1 cellular context compared by ENCODE assay signal in the genomic region with DNA sequence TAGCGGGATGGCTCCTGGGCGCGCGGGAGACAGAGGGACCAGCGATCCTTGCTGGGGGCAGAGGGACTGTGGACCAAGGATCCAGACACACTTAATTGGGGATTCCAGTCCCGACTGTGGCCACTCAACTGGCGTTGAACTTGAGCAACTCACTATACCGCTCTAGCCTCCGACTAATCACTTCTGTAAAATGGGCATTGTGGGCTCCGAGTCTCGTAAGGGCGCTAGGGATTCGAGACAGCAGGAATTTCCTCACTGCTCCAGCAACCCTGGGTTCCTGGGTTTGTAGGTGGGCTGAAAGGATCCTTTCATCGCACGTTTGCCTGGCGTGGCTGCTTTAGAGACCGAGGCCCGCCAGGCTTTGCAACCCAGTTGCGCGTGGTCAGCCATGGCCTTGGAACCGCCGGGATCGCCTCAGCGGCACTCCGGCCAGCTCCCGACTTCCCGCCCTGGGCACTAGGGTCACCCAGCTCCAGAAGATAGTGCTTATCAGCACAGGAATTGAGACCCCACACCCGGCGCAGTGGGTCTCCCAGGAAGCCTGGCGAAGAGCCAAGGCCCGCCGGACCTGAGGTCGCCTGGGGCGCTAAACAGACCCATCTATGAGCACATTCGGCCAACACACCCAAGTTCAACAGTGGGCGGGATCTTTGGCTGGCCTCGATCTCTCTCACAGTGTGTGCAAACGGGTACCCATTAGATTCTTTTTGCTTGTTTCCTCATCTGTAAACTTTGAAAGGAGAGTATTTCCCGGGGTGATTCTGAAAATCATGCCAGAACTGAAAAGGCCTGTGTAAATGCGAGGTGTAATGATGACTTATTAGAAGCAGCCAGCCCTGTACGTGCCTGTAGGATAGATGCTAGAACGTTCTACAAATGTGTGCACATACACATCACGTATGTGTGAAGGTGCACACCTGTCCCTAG.
TF ChIP-seq lines count a peak whose summit lies in the region.

No MANE protein-coding gene starts in this region.

TF ChIP-seq in HepG2, 621 proteins besides CTCF, POLR2A, EP300 and RAD21:
- 0 out of 2 replicates have a peak, but pooled peaks have one; percentile 6 for TF ChIP-seq NFYC (CRISPR knock-in tag; IDR thresholded peaks at IDR 0.05)
- peak; percentile 31; the same call in 1 of the 2 replicates for TF ChIP-seq MAX (IDR thresholded peaks at IDR 0.05)
- TF ChIP-seq RELA (CRISPR knock-in tag; IDR thresholded peaks at IDR 0.05), result no peak
- 0 out of 2 replicates have a peak, but pooled peaks have one; percentile 12 for TF ChIP-seq ZMYM3 (CRISPR knock-in tag; IDR thresholded peaks at IDR 0.05)
- no peak for TF ChIP-seq KMT2B (CRISPR knock-in tag; IDR thresholded peaks at IDR 0.05)
- TF ChIP-seq, protein P1, sequence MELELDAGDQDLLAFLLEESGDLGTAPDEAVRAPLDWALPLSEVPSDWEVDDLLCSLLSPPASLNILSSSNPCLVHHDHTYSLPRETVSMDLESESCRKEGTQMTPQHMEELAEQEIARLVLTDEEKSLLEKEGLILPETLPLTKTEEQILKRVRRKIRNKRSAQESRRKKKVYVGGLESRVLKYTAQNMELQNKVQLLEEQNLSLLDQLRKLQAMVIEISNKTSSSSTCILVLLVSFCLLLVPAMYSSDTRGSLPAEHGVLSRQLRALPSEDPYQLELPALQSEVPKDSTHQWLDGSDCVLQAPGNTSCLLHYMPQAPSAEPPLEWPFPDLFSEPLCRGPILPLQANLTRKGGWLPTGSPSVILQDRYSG (CRISPR knock-in tag; IDR thresholded peaks at IDR 0.05), result no peak
- TF ChIP-seq REL (CRISPR knock-in tag; conservative IDR thresholded peaks at IDR 0.05), result no peak
- TF ChIP-seq ZSCAN22 (CRISPR knock-in tag; IDR thresholded peaks at IDR 0.05), result no peak
- no peak for TF ChIP-seq ZNF574 (CRISPR knock-in tag; IDR thresholded peaks at IDR 0.05)
- TF ChIP-seq ZBTB21 (CRISPR knock-in tag; IDR thresholded peaks at IDR 0.05), result no peak
- TF ChIP-seq JUND (CRISPR knock-in tag; IDR thresholded peaks at IDR 0.05), result no peak
- no peak for TF ChIP-seq MYNN (CRISPR knock-in tag; IDR thresholded peaks at IDR 0.05; ENCODE audit: low read depth)
- 0 out of 2 replicates have a peak, but pooled peaks have one; percentile 29 for TF ChIP-seq ZBTB33 (CRISPR knock-in tag; IDR thresholded peaks at IDR 0.05)
- TF ChIP-seq ZNF619 (CRISPR knock-in tag; IDR thresholded peaks at IDR 0.05), result no peak
- TF ChIP-seq HIVEP1 (CRISPR knock-in tag; IDR thresholded peaks at IDR 0.05), result 0 out of 2 replicates have a peak, but pooled peaks have one; percentile 47
- no peak for TF ChIP-seq NFATC3 (CRISPR knock-in tag; IDR thresholded peaks at IDR 0.05)
- no peak for TF ChIP-seq CREM (IDR thresholded peaks at IDR 0.05)
- TF ChIP-seq CREM (CRISPR knock-in tag; IDR thresholded peaks at IDR 0.05), result no peak
- TF ChIP-seq CAMTA2 (CRISPR knock-in tag; IDR thresholded peaks at IDR 0.05; ENCODE audit: borderline replicate concordance), result 0 out of 2 replicates have a peak, but pooled peaks have one; percentile 55
- no peak for TF ChIP-seq DNMT1 (CRISPR knock-in tag; IDR thresholded peaks at IDR 0.05)
- no peak for TF ChIP-seq RNF2 (conservative IDR thresholded peaks at IDR 0.05; ENCODE audit: low read depth)
- no peak for TF ChIP-seq ZMAT5 (CRISPR knock-in tag; IDR thresholded peaks at IDR 0.05; ENCODE audit: borderline replicate concordance, low read depth)
- no peak for TF ChIP-seq ZNF850 (CRISPR knock-in tag; conservative IDR thresholded peaks at IDR 0.05)
- peak; percentile 18; the same call in 1 of the 2 replicates for TF ChIP-seq ZNF768 (CRISPR knock-in tag; IDR thresholded peaks at IDR 0.05)
- TF ChIP-seq EZH2 (conservative IDR thresholded peaks at IDR 0.05; ENCODE audit: low read depth, low read length), result peak; percentile 93; the same call in 1 of the 2 replicates
- no peak for TF ChIP-seq TCF12 (IDR thresholded peaks at IDR 0.05)
- TF ChIP-seq TCF12 (CRISPR knock-in tag; IDR thresholded peaks at IDR 0.05), result no peak
- no peak for TF ChIP-seq SNRNP70 (IDR thresholded peaks at IDR 0.05; ENCODE audit: low read depth, low read length)
- TF ChIP-seq ZSCAN21 (CRISPR knock-in tag; IDR thresholded peaks at IDR 0.05; ENCODE audit: borderline replicate concordance), result no peak
- TF ChIP-seq TFDP2 (CRISPR knock-in tag; IDR thresholded peaks at IDR 0.05), result 0 out of 2 replicates have a peak, but pooled peaks have one; percentile 19
- TF ChIP-seq ZNF629 (CRISPR knock-in tag; conservative IDR thresholded peaks at IDR 0.05), result 0 out of 2 replicates have a peak, but pooled peaks have one; percentile 29
- no peak for TF ChIP-seq SUZ12 (IDR thresholded peaks at IDR 0.05; ENCODE audit: low read depth, low read length)
- TF ChIP-seq ZNF670 (CRISPR knock-in tag; IDR thresholded peaks at IDR 0.05; ENCODE audit: borderline replicate concordance), result no peak
- TF ChIP-seq PAX8 (CRISPR knock-in tag; IDR thresholded peaks at IDR 0.05; ENCODE audit: borderline replicate concordance), result no peak
- TF ChIP-seq ATRX (CRISPR knock-in tag; IDR thresholded peaks at IDR 0.05; ENCODE audit: borderline replicate concordance), result no peak
- TF ChIP-seq, protein P2, sequence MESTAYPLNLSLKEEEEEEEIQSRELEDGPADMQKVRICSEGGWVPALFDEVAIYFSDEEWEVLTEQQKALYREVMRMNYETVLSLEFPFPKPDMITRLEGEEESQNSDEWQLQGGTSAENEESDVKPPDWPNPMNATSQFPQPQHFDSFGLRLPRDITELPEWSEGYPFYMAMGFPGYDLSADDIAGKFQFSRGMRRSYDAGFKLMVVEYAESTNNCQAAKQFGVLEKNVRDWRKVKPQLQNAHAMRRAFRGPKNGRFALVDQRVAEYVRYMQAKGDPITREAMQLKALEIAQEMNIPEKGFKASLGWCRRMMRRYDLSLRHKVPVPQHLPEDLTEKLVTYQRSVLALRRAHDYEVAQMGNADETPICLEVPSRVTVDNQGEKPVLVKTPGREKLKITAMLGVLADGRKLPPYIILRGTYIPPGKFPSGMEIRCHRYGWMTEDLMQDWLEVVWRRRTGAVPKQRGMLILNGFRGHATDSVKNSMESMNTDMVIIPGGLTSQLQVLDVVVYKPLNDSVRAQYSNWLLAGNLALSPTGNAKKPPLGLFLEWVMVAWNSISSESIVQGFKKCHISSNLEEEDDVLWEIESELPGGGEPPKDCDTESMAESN (CRISPR knock-in tag; conservative IDR thresholded peaks at IDR 0.05), result no peak
